In genomic region chr7:151124205-151124880, GRCh38 we compare ENCODE assay signal across 1 cellular context.
A peak's percentile ranks its signal among the peaks of the same experiment; 100 is the strongest.
TF ChIP-seq lines count a peak whose summit lies in the region.

No MANE protein-coding gene starts in this region.

TF ChIP-seq in HepG2, 621 proteins besides CTCF, POLR2A, EP300 and RAD21 (continued from another document):
- TF ChIP-seq ARID5B (CRISPR knock-in tag; IDR thresholded peaks at IDR 0.05) (no peak), ZNF510 (CRISPR knock-in tag; IDR thresholded peaks at IDR 0.05; ENCODE audit: low read depth) (no peak), IKZF5 (CRISPR knock-in tag; IDR thresholded peaks at IDR 0.05) (no peak), PITX1 (CRISPR knock-in tag; IDR thresholded peaks at IDR 0.05) (no peak), ZNF484 (CRISPR knock-in tag; IDR thresholded peaks at IDR 0.05; ENCODE audit: borderline replicate concordance, low read depth) (no peak), GTF2F1 (IDR thresholded peaks at IDR 0.05; ENCODE audit: low read length) (no peak), ZNF331 (CRISPR knock-in tag; IDR thresholded peaks at IDR 0.05) (no peak), ZNF326 (CRISPR knock-in tag; IDR thresholded peaks at IDR 0.05; ENCODE audit: borderline replicate concordance) (no peak), WIZ (CRISPR knock-in tag; IDR thresholded peaks at IDR 0.05) (no peak), KMT2B (CRISPR knock-in tag; IDR thresholded peaks at IDR 0.05) (no peak), ZNF704 (CRISPR knock-in tag; IDR thresholded peaks at IDR 0.05; ENCODE audit: borderline replicate concordance) (no peak), THYN1 (CRISPR knock-in tag; IDR thresholded peaks at IDR 0.05; ENCODE audit: borderline replicate concordance, low read depth) (no peak), HNF4A (CRISPR knock-in tag; IDR thresholded peaks at IDR 0.05) (no peak), RBM22 (optimal IDR thresholded peaks at IDR 0.05; ENCODE audit: low read length) (peak; percentile 91), ZSCAN12 (CRISPR knock-in tag; IDR thresholded peaks at IDR 0.05) (no peak), KMT2A (CRISPR knock-in tag; IDR thresholded peaks at IDR 0.05) (no peak), HNF4G (IDR thresholded peaks at IDR 0.05; ENCODE audit: borderline replicate concordance, low read depth, low read length) (no peak), HNF4G (CRISPR knock-in tag; IDR thresholded peaks at IDR 0.05; ENCODE audit: borderline replicate concordance, low read depth) (no peak), CERS6 (CRISPR knock-in tag; IDR thresholded peaks at IDR 0.05) (no peak), RFX1 (IDR thresholded peaks at IDR 0.05) (no peak), ZNF329 (CRISPR knock-in tag; IDR thresholded peaks at IDR 0.05; ENCODE audit: low read depth) (no peak), ZBTB34 (CRISPR knock-in tag; IDR thresholded peaks at IDR 0.05) (peak; percentile 32; the same call in 1 of the 2 replicates), FOXM1 (CRISPR knock-in tag; IDR thresholded peaks at IDR 0.05) (no peak), MXD4 (CRISPR knock-in tag; IDR thresholded peaks at IDR 0.05) (no peak), HNRNPLL (IDR thresholded peaks at IDR 0.05; ENCODE audit: low read depth, low read length, poor library complexity, severe bottlenecking) (no peak), ELF1 (CRISPR knock-in tag; IDR thresholded peaks at IDR 0.05) (0 out of 2 replicates have a peak, but pooled peaks have one; percentile 0), EED (CRISPR knock-in tag; IDR thresholded peaks at IDR 0.05) (peak; percentile 36; the same call in 1 of the 2 replicates), SP4 (CRISPR knock-in tag; IDR thresholded peaks at IDR 0.05) (no peak), MZF1 (CRISPR knock-in tag; IDR thresholded peaks at IDR 0.05; ENCODE audit: borderline replicate concordance) (no peak), ATF5 (CRISPR knock-in tag; IDR thresholded peaks at IDR 0.05; ENCODE audit: low read depth) (no peak), ZBTB10 (CRISPR knock-in tag; IDR thresholded peaks at IDR 0.05; ENCODE audit: borderline replicate concordance) (no peak), ZNF570 (CRISPR knock-in tag; IDR thresholded peaks at IDR 0.05; ENCODE audit: borderline replicate concordance) (no peak), ETS1 (CRISPR knock-in tag; IDR thresholded peaks at IDR 0.05) (no peak), BRCA1 (CRISPR knock-in tag; IDR thresholded peaks at IDR 0.05) (no peak), ZNF629 (CRISPR knock-in tag; conservative IDR thresholded peaks at IDR 0.05) (no peak), ZNF780A (CRISPR knock-in tag; IDR thresholded peaks at IDR 0.05) (no peak), ZZZ3 (CRISPR knock-in tag; IDR thresholded peaks at IDR 0.05; ENCODE audit: borderline replicate concordance) (no peak), ZNF574 (CRISPR knock-in tag; IDR thresholded peaks at IDR 0.05) (0 out of 2 replicates have a peak, but pooled peaks have one; percentile 0), ZNF7 (CRISPR knock-in tag; IDR thresholded peaks at IDR 0.05) (no peak), BORCS8-MEF2B (CRISPR knock-in tag; IDR thresholded peaks at IDR 0.05) (peak; percentile 47; the same call in 1 of the 2 replicates), ZNF160 (CRISPR knock-in tag; IDR thresholded peaks at IDR 0.05) (no peak), ZSCAN22 (CRISPR knock-in tag; IDR thresholded peaks at IDR 0.05) (no peak), MIER3 (CRISPR knock-in tag; IDR thresholded peaks at IDR 0.05; ENCODE audit: borderline replicate concordance) (no peak), ZNF235 (CRISPR knock-in tag; IDR thresholded peaks at IDR 0.05; ENCODE audit: borderline replicate concordance) (no peak)
TF ChIP-seq in HepG2: peak in this region for 10.
